Comparison of ENCODE assay signal across 8 cellular contexts in the genomic region with DNA sequence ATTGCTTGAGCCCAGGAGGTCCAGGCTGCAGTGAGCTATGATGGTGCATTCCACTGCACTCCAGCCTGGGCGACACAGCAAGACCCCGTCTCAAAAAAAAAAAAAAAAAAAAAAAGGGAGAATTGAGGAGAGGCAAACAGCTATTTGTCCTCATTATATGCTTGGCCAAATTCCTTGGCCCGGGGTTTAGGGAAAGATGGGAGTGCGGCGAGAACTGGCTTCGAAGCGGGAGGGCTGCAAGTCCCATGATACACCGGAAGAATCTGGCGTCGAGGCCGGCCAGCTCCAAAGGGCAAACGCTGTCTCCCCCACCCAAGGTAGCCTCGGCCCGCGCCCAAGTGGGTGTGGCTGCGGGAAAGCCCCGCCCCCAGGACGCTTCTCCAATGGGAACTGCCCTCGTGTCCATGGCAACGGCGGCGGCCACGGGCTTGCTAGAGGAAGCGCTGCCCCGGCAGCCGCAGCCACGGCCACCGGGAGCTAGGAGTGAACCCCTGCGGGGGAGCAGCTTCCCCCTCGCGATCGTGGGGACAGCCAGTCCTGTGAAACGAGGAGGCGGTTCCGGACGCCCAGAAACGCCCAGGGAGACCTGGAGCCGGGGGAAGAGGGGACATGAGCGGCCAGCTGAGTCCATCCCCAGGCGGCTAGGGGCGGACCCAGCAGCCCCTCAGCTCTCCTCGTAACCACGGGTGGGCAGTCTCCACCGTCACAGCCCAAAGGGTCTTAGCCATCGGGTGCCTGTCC. TPM values are rescaled to one million over a fixed set of nuclear protein-coding genes. Genes with fewer than 3 reads are reported as not detected.
DNase-seq lines count a peak whose midpoint lies in the region; ATAC-seq and TF ChIP-seq lines count a peak whose summit lies in the region.

Gene TTLL13 (plus strand): TSS at position 434 of the 741 bp plus-strand sequence. CDS start 1,075 bp downstream, outside the sequence.

- no peak within 1 kb of the TSS for H2BK5ac ChIP-seq in neuronal stem cell (ENCODE audit: low read length)

- POLR2A ChIA-PET in AG04449 (lab: Yijun Ruan, JAX) = interaction anchor here (1.4 kb wide), 1 partner anchor 16 kb away, joined by 4 read pairs; the partner anchor contains the start of genes CIB1 and GDPGP1

- no peak within 1 kb of the TSS for H4K8ac ChIP-seq in neuronal stem cell (ENCODE audit: low read depth, low read length)

- no peak within 1 kb of the TSS for H2BK12ac ChIP-seq in neuronal stem cell (ENCODE audit: low read length)

- no peak within 1 kb of the TSS for H4K91ac ChIP-seq in neuronal stem cell (ENCODE audit: low read depth, low read length, poor library complexity)

- H3K18ac ChIP-seq in neuronal stem cell (ENCODE audit: low read length) = peak within 1 kb of the TSS; percentile 95

- H3K36me3 ChIP-seq in Loucy (ENCODE audit: insufficient read depth, low read length) = no peaks in the 10 kb centered on the region
- no peaks in the 10 kb centered on the region for H3K36me3 ChIP-seq in RWPE2 (ENCODE audit: low read depth)
- H3K36me3 ChIP-seq in neuronal stem cell (replicated peaks in 1 of 2; ENCODE audit: control insufficient read depth in 2 of 2, insufficient read depth in 2 of 2, low read length in 2 of 2) = no peaks in the 10 kb centered on the region

- no peaks in the 10 kb centered on the region for H3K79me2 ChIP-seq in Loucy (ENCODE audit: insufficient read depth, low read length)

- no peaks in the 10 kb centered on the region for H3K79me1 ChIP-seq in neuronal stem cell (ENCODE audit: low read depth, low read length)

- no peak within 1 kb of the TSS for H3K9ac ChIP-seq in Loucy (ENCODE audit: low read depth, low read length, poor library complexity, severe bottlenecking)
- peak within 1 kb of the TSS; percentile 67 for H3K9ac ChIP-seq in neuronal stem cell (ENCODE audit: low read depth, low read length, poor library complexity)

- H2BK15ac ChIP-seq in neuronal stem cell (ENCODE audit: low read length) = peak within 1 kb of the TSS; percentile 15

- H4K20me1 ChIP-seq in Loucy (ENCODE audit: insufficient read depth, low read length, poor library complexity, severe bottlenecking) = no peaks in the 10 kb centered on the region

- H3K9me3 ChIP-seq in Loucy (ENCODE audit: insufficient read depth, low read depth, low read length) = no peaks in the 10 kb centered on the region
- no peaks in the 10 kb centered on the region for H3K9me3 ChIP-seq in RWPE2 (ENCODE audit: severe bottlenecking)
- H3K9me3 ChIP-seq in neuronal stem cell (replicated peaks in 1 of 2; ENCODE audit: control insufficient read depth in 2 of 2, insufficient read depth in 1 of 2, low read depth in 1 of 2, low read length in 2 of 2) = no peaks in the 10 kb centered on the region

- no peak within 1 kb of the TSS for H3K27ac ChIP-seq in RWPE2 (ENCODE audit: poor library complexity, severe bottlenecking)
- no peak within 1 kb of the TSS for H3K27ac ChIP-seq in neuronal stem cell (replicated peaks; ENCODE audit: low read length)

- no peak within 1 kb of the TSS for H3K4ac ChIP-seq in neuronal stem cell (ENCODE audit: low read length)

- H3K9me2 ChIP-seq in Loucy (replicated peaks; ENCODE audit: low read depth, low read length) = no peaks in the 10 kb centered on the region

- DNase-seq in AG04449 (ENCODE audit: low read depth, low spot score) (peak; percentile 12), RWPE2 (ENCODE audit: low spot score) (peak; percentile 98), germinal center (ENCODE audit: low spot score) (peak; percentile 70), neuronal stem cell (ENCODE audit: low spot score) (peak; percentile 92), superior temporal gyrus (ENCODE audit: extremely low spot score) (peak; percentile 82)
- DNase-seq in activated naive CD4-positive, alpha-beta T cell treated with anti-CD3 and anti-CD28 coated beads, Interleukin-2, amount 10 ng/mL, durations not matched to agents 7 days and 5 days = peak; percentile 89

- H3K23ac ChIP-seq in neuronal stem cell (ENCODE audit: low read depth, low read length, poor library complexity) = peak within 1 kb of the TSS; percentile 58

- no peaks in the 10 kb centered on the region for H3K36me3 Mint-ChIP-seq in activated naive CD4-positive, alpha-beta T cell treated with anti-CD3 and anti-CD28 coated beads, Interleukin-2, amount 10 ng/mL, durations not matched to agents 7 days and 5 days

- no peaks in the 10 kb centered on the region for H3K27me3 ChIP-seq in Loucy (ENCODE audit: insufficient read depth, low read length, poor library complexity, severe bottlenecking)
- no peaks in the 10 kb centered on the region for H3K27me3 ChIP-seq in RWPE2 (ENCODE audit: insufficient read depth, poor library complexity, severe bottlenecking)
- H3K27me3 ChIP-seq in neuronal stem cell (ENCODE audit: control insufficient read depth in 3 of 3, insufficient read depth in 3 of 3, low read depth in 1 of 3, low read length in 3 of 3) = peaks cover 0 to 3% (median 0%) of the 10 kb centered on the region in 3 experiments

- H3K4me2 ChIP-seq in Loucy (ENCODE audit: low read depth, low read length, poor library complexity, severe bottlenecking) (peak within 1 kb of the TSS; percentile 74), neuronal stem cell (ENCODE audit: insufficient read depth, low read length, poor library complexity, severe bottlenecking) (peak within 1 kb of the TSS; percentile 92)

- H3K4me1 ChIP-seq in Loucy (ENCODE audit: insufficient read depth, low read length, poor library complexity, severe bottlenecking) = no peaks in the 10 kb centered on the region
- H3K4me1 ChIP-seq in RWPE2 (ENCODE audit: insufficient read depth, poor library complexity, severe bottlenecking) = peaks cover 3% of the 10 kb centered on the region
- H3K4me1 ChIP-seq in neuronal stem cell (ENCODE audit: control insufficient read depth in 2 of 2, insufficient read depth in 1 of 2, low read depth in 1 of 2, low read length in 2 of 2) = peaks cover 2 to 7% of the 10 kb centered on the region in 2 donors

- H2BK120ac ChIP-seq in neuronal stem cell (ENCODE audit: low read depth, low read length) = no peak within 1 kb of the TSS

- H3K9me3 Mint-ChIP-seq in activated naive CD4-positive, alpha-beta T cell treated with anti-CD3 and anti-CD28 coated beads, Interleukin-2, amount 10 ng/mL, durations not matched to agents 7 days and 5 days = no peaks in the 10 kb centered on the region

- WGBS in neuronal stem cell (ENCODE audit: extremely low coverage in 2 of 2, insufficient read length in 2 of 2, insufficient replicate concordance in 1 of 2), 2 donors = no CpG with 5 or more reads among the region's 45 CpGs

- no peaks in the 10 kb centered on the region; the same call in 1 of the 2 replicates for H3F3A ChIP-seq in Loucy (ENCODE audit: low read depth)

- peaks cover 36% of the 10 kb centered on the region for H3K27me3 Mint-ChIP-seq in activated naive CD4-positive, alpha-beta T cell treated with anti-CD3 and anti-CD28 coated beads, Interleukin-2, amount 10 ng/mL, durations not matched to agents 7 days and 5 days

- H3K4me3 ChIP-seq in AG04449 (ENCODE audit: low read depth, low read length) = peak within 1 kb of the TSS; percentile 70
- peak within 1 kb of the TSS; percentile 59 for H3K4me3 ChIP-seq in Loucy (ENCODE audit: low read length, poor library complexity, severe bottlenecking)
- peak within 1 kb of the TSS; percentile 44 for H3K4me3 ChIP-seq in RWPE2 (ENCODE audit: severe bottlenecking)
- peak within 1 kb of the TSS; percentile 73 to 86 for H3K4me3 ChIP-seq in neuronal stem cell (ENCODE audit: low read length in 2 of 2)

- peak within 1 kb of the TSS; percentile 58 for H3K4me3 Mint-ChIP-seq in activated naive CD4-positive, alpha-beta T cell treated with anti-CD3 and anti-CD28 coated beads, Interleukin-2, amount 10 ng/mL, durations not matched to agents 7 days and 5 days

- H3K4me1 Mint-ChIP-seq in activated naive CD4-positive, alpha-beta T cell treated with anti-CD3 and anti-CD28 coated beads, Interleukin-2, amount 10 ng/mL, durations not matched to agents 7 days and 5 days = peaks cover 17% of the 10 kb centered on the region

- H2AFZ ChIP-seq in Loucy (ENCODE audit: low read length) = peak within 1 kb of the TSS; percentile 75; the same call in 1 of the 2 replicates
- H2AFZ ChIP-seq in neuronal stem cell (ENCODE audit: low read length) = peak within 1 kb of the TSS; percentile 100

- CTCF ChIA-PET in AG04449 (lab: Yijun Ruan, JAX) = interaction anchor here (0.9 to 2.9 kb wide), 7 partner anchors 11 to 637 kb away, joined by 3 to 13 read pairs (median 3); partner anchors contain the start of genes CIB1, GDPGP1 and NGRN
- CTCF ChIA-PET in activated naive CD4-positive, alpha-beta T cell treated with anti-CD3 and anti-CD28 coated beads, Interleukin-2, amount 10 ng/mL, durations not matched to agents 7 days and 5 days (lab: Charles Lee) = interaction anchor here (0.6 to 2.4 kb wide), 6 partner anchors 10 to 107 kb away, joined by 3 to 5 read pairs (median 4); partner anchors contain the start of genes CIB1 and GDPGP1

- ATAC-seq in GM19397 (IDR thresholded peaks at IDR 0.05; ENCODE audit: unreplicated experiment) = peak; percentile 67
- peak; percentile 94 for ATAC-seq in RWPE2 (ENCODE audit: low read depth)

- H3K27ac Mint-ChIP-seq in activated naive CD4-positive, alpha-beta T cell treated with anti-CD3 and anti-CD28 coated beads, Interleukin-2, amount 10 ng/mL, durations not matched to agents 7 days and 5 days = no peak within 1 kb of the TSS

- H3K14ac ChIP-seq in neuronal stem cell (ENCODE audit: low read length) = no peak within 1 kb of the TSS

- TF ChIP-seq CTCF in AG04449 (IDR thresholded peaks at IDR 0.05; ENCODE audit: insufficient read depth, low read length, missing control alignments) (no peak), Loucy (conservative IDR thresholded peaks at IDR 0.05; ENCODE audit: low read length) (no peak), RWPE2 (IDR thresholded peaks at IDR 0.05; ENCODE audit: poor library complexity, severe bottlenecking) (no peak)

- no peak within 1 kb of the TSS for H2AK5ac ChIP-seq in neuronal stem cell (ENCODE audit: low read depth, low read length)

RNA-seq across cellular contexts. Expression of gene TTLL13, which starts in this region (rescaled TPM):
- polyA plus RNA-seq in neuronal stem cell (2013, experiment 1 of 2) = 0.32 TPM
- 0.10 TPM for polyA plus RNA-seq in neuronal stem cell (2013, experiment 2 of 2)

Comparison
In these comparisons a context has a peak if more than half of its experiments do, and no peak if none do; other contexts are left out.
1. DNase-seq: peak in every context shown above with its lines; median percentile 98 in RWPE2; 92 in neuronal stem cell; 89 in activated naive CD4-positive, alpha-beta T cell treated with anti-CD3 and anti-CD28 coated beads, Interleukin-2, amount 10 ng/mL, durations not matched to agents 7 days and 5 days; 82 in superior temporal gyrus; 70 in germinal center; 12 in AG04449.